1 cellular context compared by ENCODE assay signal in the genomic region with DNA sequence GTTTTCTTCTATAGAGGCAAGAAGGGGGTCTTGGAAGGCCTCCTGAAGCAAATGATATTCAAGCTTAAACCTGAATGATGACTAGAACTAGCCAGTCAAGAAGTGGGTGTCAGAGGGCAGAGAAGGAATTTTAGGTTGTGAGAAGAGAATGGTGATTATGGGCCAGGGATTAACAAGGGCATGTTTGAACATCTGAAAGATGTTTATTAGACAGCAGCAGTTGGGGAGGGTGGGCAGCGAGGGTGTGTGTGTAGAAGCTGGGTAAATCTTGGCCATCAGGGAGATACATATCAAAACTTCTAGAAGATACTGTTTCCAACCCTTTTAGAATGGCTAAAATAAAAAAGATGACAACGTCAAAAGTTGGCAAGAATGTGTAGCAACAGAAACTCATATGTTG.
TF ChIP-seq lines count a peak whose summit lies in the region.

No MANE protein-coding gene starts in this region.

TF ChIP-seq in HepG2, 621 proteins besides CTCF, POLR2A, EP300 and RAD21:
- no peak for TF ChIP-seq MED1 (CRISPR knock-in tag; IDR thresholded peaks at IDR 0.05)
- peak; percentile 87 for TF ChIP-seq ZNF7 (CRISPR knock-in tag; IDR thresholded peaks at IDR 0.05)
- TF ChIP-seq FOXC1 (CRISPR knock-in tag; IDR thresholded peaks at IDR 0.05; ENCODE audit: borderline replicate concordance), result no peak
- TF ChIP-seq SIX4 (CRISPR knock-in tag; IDR thresholded peaks at IDR 0.05), result no peak
